1 cellular context compared by ENCODE assay signal in the genomic region with DNA sequence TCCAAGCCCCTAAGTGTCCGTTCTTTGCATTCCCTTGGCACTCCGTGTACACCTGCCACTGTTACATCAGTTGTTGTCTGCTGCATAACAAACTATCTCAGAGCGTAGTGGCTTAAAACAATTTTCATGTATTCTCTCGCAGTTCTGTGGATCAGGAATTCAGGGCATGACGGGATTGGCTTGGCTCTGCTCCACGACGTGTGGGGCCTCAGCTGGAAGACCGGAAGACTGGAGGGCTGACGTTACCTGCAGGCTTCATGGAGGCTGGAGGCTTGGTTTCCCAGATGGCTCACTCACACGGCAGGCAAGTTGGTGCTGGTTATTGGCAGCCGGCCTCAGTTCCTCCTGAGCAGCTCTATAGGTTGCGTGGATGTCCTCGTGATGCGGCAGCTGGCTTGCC.
TF ChIP-seq lines count a peak whose summit lies in the region.

No MANE protein-coding gene starts in this region.

TF ChIP-seq in K562, 482 proteins besides CTCF, POLR2A, EP300 and RAD21:
- TF ChIP-seq ZNF584 (CRISPR knock-in tag; IDR thresholded peaks at IDR 0.05; ENCODE audit: low read depth), result no peak
- TF ChIP-seq, protein P1, sequence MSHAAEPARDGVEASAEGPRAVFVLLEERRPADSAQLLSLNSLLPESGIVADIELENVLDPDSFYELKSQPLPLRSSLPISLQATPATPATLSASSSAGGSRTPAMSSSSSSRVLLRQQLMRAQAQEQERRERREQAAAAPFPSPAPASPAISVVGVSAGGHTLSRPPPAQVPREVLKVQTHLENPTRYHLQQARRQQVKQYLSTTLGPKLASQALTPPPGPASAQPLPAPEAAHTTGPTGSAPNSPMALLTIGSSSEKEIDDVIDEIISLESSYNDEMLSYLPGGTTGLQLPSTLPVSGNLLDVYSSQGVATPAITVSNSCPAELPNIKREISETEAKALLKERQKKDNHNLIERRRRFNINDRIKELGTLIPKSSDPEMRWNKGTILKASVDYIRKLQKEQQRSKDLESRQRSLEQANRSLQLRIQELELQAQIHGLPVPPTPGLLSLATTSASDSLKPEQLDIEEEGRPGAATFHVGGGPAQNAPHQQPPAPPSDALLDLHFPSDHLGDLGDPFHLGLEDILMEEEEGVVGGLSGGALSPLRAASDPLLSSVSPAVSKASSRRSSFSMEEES (CRISPR knock-in tag; IDR thresholded peaks at IDR 0.05), result no peak
- TF ChIP-seq HDGF (IDR thresholded peaks at IDR 0.05), result no peak
- TF ChIP-seq SETDB1 (IDR thresholded peaks at IDR 0.05; ENCODE audit: low read length), result no peak
- TF ChIP-seq XRCC3 (IDR thresholded peaks at IDR 0.05), result no peak
- no peak for TF ChIP-seq HMG20B (CRISPR knock-in tag; IDR thresholded peaks at IDR 0.05)
- TF ChIP-seq, protein P2, sequence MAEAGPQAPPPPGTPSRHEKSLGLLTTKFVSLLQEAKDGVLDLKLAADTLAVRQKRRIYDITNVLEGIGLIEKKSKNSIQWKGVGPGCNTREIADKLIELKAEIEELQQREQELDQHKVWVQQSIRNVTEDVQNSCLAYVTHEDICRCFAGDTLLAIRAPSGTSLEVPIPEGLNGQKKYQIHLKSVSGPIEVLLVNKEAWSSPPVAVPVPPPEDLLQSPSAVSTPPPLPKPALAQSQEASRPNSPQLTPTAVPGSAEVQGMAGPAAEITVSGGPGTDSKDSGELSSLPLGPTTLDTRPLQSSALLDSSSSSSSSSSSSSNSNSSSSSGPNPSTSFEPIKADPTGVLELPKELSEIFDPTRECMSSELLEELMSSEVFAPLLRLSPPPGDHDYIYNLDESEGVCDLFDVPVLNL (CRISPR knock-in tag; IDR thresholded peaks at IDR 0.05; ENCODE audit: low read depth), result no peak
- no peak for TF ChIP-seq STAT5B (CRISPR knock-in tag; IDR thresholded peaks at IDR 0.05)
- TF ChIP-seq THRAP3 (IDR thresholded peaks at IDR 0.05; ENCODE audit: borderline replicate concordance), result no peak
- TF ChIP-seq ZKSCAN1 (IDR thresholded peaks at IDR 0.05; ENCODE audit: low read depth, low read length), result no peak
- no peak for TF ChIP-seq SRSF7 (optimal IDR thresholded peaks at IDR 0.05; ENCODE audit: low read depth, low read length)
- no peak for TF ChIP-seq ZFX (CRISPR knock-in tag; IDR thresholded peaks at IDR 0.05)
- TF ChIP-seq TBL1XR1 (IDR thresholded peaks at IDR 0.05; ENCODE audit: low read length in 2 of 2), result no peak
- no peak for TF ChIP-seq LCOR (CRISPR knock-in tag; IDR thresholded peaks at IDR 0.05)
- no peak for TF ChIP-seq KDM4B (IDR thresholded peaks at IDR 0.05; ENCODE audit: borderline replicate concordance in 2 of 2, low read depth in 1 of 2)
- no peak for TF ChIP-seq ZC3H11A (IDR thresholded peaks at IDR 0.05; ENCODE audit: low read depth, low read length)
- TF ChIP-seq PHF8 (IDR thresholded peaks at IDR 0.05; ENCODE audit: borderline replicate concordance, low read length), result no peak
- TF ChIP-seq ZNF133 (CRISPR knock-in tag; IDR thresholded peaks at IDR 0.05), result no peak
- TF ChIP-seq KAT8 (IDR thresholded peaks at IDR 0.05; ENCODE audit: low read depth), result no peak
- no peak for TF ChIP-seq ZNF3 (CRISPR knock-in tag; IDR thresholded peaks at IDR 0.05)
